ENCODE assay signal across 16 cellular contexts in genomic region chr7:75721922-75722321, GRCh38. TPM values are rescaled to one million over a fixed set of nuclear protein-coding genes. Genes with fewer than 3 reads are reported as not detected.
DNase-seq lines count a peak whose midpoint lies in the region; ATAC-seq, FAIRE-seq and TF ChIP-seq lines count a peak whose summit lies in the region.
"Not testable (repeated sequence)": the region's sequence is repeated elsewhere in the genome, so short reads cannot be mapped to it uniquely, and the experiment has no call there.
"Had no signal": no experiment of that assay in that cellular context is flagged by ENCODE, and none has a peak within 500 bp of the region (broad histone marks: within the 10 kb centered on the region; RNA-seq: fewer than 3 reads in every experiment).

No MANE protein-coding gene starts in this region.

- CTCF ChIA-PET in IMR-90 (lab: Yijun Ruan, JAX), result interaction anchor here (0.6 kb wide), 2 partner anchors 12 to 570 kb away, joined by 3 to 4 read pairs; no protein-coding TSS in a partner anchor
- CTCF ChIA-PET in WTC11 (lab: Charles Lee), result interaction anchor here (0.6 to 1.2 kb wide), 2 partner anchors 9 to 41 kb away, joined by 3 to 5 read pairs; no protein-coding TSS in a partner anchor
- CTCF ChIA-PET in K562 (lab: Yijun Ruan, JAX; ENCODE audit: low intra/inter-chr PET ratio); HepG2 (lab: Yijun Ruan, JAX; ENCODE audit: low intra/inter-chr PET ratio, low total read pairs): not testable (repeated sequence)

- not testable (repeated sequence) for H3K14ac ChIP-seq in IMR-90 (replicated peaks; ENCODE audit: low read depth, low read length)

- H3K4me3 ChIP-seq in IMR-90 (ENCODE audit: insufficient read depth, low read depth, low read length); K562; HepG2 (replicated peaks in 1 of 3; ENCODE audit: insufficient read depth in 1 of 3, low read depth in 2 of 3, low read length in 3 of 3); lower lobe of right lung; spleen; aorta (ENCODE audit: low read length in 2 of 2): not testable (repeated sequence)

- not testable (repeated sequence) for H3K79me2 ChIP-seq in K562 (ENCODE audit: control insufficient read depth, insufficient read depth, low read length); HepG2 (ENCODE audit: insufficient read depth, low read length)

- FAIRE-seq in K562 (lab: Jason Lieb, UNC); HepG2 (lab: Jason Lieb, UNC): not testable (repeated sequence)

- peak overlapping the region; percentile 16; the same call in 1 of the 2 replicates for H3K4ac ChIP-seq in IMR-90 (ENCODE audit: low read depth, low read length)

- not testable (repeated sequence) for H3K4me1 Mint-ChIP-seq in WTC11

- H3K56ac ChIP-seq in IMR-90 (ENCODE audit: extremely low read depth, insufficient read depth, low read length), result not testable (repeated sequence)

- dilution Hi-C loops in IMR-90 (cut with HindIII; ENCODE audit: low sequenced_read_pairs, unreplicated experiment), result not testable (repeated sequence)

- not testable (repeated sequence) for TF ChIP-seq POLR2A in IMR-90 (IDR thresholded peaks at IDR 0.05; ENCODE audit: low read depth, low read length); K562 (conservative IDR thresholded peaks at IDR 0.05); HepG2 (IDR thresholded peaks at IDR 0.05; ENCODE audit: insufficient read depth in 1 of 2, low read depth in 2 of 2, low read length in 2 of 2); spleen (IDR thresholded peaks at IDR 0.05)

- not testable (repeated sequence) for H3K18ac ChIP-seq in IMR-90 (ENCODE audit: low read depth, low read length)

- not testable (repeated sequence) for ATAC-seq in IMR-90 (ENCODE audit: low read depth); WTC11; K562; HepG2; lower lobe of right lung; aorta (ENCODE audit: low FRiP score)

- H3K9me3 Mint-ChIP-seq in WTC11, result not testable (repeated sequence)

- intact Hi-C loops in IMR-90 (cut with micrococcal nuclease); K562 (cut with micrococcal nuclease); HepG2 (cut with micrococcal nuclease; ENCODE audit: unreplicated experiment); lower lobe of right lung (cut with DNase I); posterior vena cava (cut with DNase I); spleen (cut with DNase I; ENCODE audit: low total_unique reads); aorta (cut with DNase I): not testable (repeated sequence)

- not testable (repeated sequence) for H3K23ac ChIP-seq in IMR-90 (ENCODE audit: low read depth, low read length)

- not testable (repeated sequence) for H3K27me3 ChIP-seq in IMR-90 (ENCODE audit: control insufficient read depth, insufficient read depth, low read length); K562 (ENCODE audit: control insufficient read depth in 2 of 2, insufficient read depth in 2 of 2, low read length in 2 of 2); HepG2 (ENCODE audit: control insufficient read depth in 1 of 2, insufficient read depth in 2 of 2, low read length in 2 of 2); lower lobe of right lung (ENCODE audit: low read depth); spleen (replicated peaks in 1 of 7); aorta (ENCODE audit: control insufficient read depth in 1 of 2, insufficient read depth in 2 of 2, low read length in 1 of 2)

- not testable (repeated sequence) for H2BK120ac ChIP-seq in IMR-90 (ENCODE audit: low read depth, low read length)

- peaks cover 11% of the 10 kb centered on the region for H3K9me1 ChIP-seq in IMR-90 (ENCODE audit: insufficient read depth, low read length)
- H3K9me1 ChIP-seq in K562 (ENCODE audit: control insufficient read depth, insufficient read depth, low read length), result not testable (repeated sequence)

- H3K36me3 ChIP-seq in IMR-90 (ENCODE audit: control insufficient read depth, insufficient read depth, low read length); K562 (ENCODE audit: control insufficient read depth, insufficient read depth, low read length); HepG2 (replicated peaks in 1 of 2; ENCODE audit: control insufficient read depth in 1 of 2, insufficient read depth in 2 of 2, low read length in 2 of 2); lower lobe of right lung; spleen; aorta (ENCODE audit: control insufficient read depth in 1 of 2, insufficient read depth in 2 of 2, low read length in 1 of 2): not testable (repeated sequence)

- not testable (repeated sequence) for TF ChIP-seq EP300 in K562 (IDR thresholded peaks at IDR 0.05; ENCODE audit: low read length); HepG2 (IDR thresholded peaks at IDR 0.05; ENCODE audit: low read depth in 2 of 2, low read length in 2 of 2); HepG2 (CRISPR knock-in tag; IDR thresholded peaks at IDR 0.05; ENCODE audit: borderline replicate concordance)

- not testable (repeated sequence) for H3K4me2 ChIP-seq in IMR-90 (ENCODE audit: low read depth, low read length); K562 (ENCODE audit: insufficient read depth, low read length); HepG2 (ENCODE audit: low read depth, low read length)

- H2AK5ac ChIP-seq in IMR-90 (ENCODE audit: low read depth, low read length), result peak overlapping the region; percentile 40; the same call in 1 of the 2 replicates

- in situ Hi-C loops in IMR-90 (cut with MboI; ENCODE audit: low sequenced_read_pairs); K562 (cut with MboI); HepG2 (cut with HindIII; ENCODE audit: extremely low pct_ligation_motif_present, low pct_unique_long_range_greater_than_20kb): not testable (repeated sequence)

- not testable (repeated sequence) for H2BK5ac ChIP-seq in IMR-90 (ENCODE audit: low read depth, low read length, poor library complexity, severe bottlenecking)

- not testable (repeated sequence) for TF ChIP-seq RAD21 in IMR-90 (IDR thresholded peaks at IDR 0.05; ENCODE audit: low read length); K562 (CRISPR knock-in tag; conservative IDR thresholded peaks at IDR 0.05 in 1 of 2, IDR thresholded peaks at IDR 0.05 in 1 of 2); HepG2 (CRISPR knock-in tag; IDR thresholded peaks at IDR 0.05)

- H3K9ac ChIP-seq in IMR-90 (ENCODE audit: low read depth, low read length); HepG2 (ENCODE audit: insufficient read depth, low read depth, low read length): not testable (repeated sequence)
- peak overlapping the region in 1 of 2 experiments; percentile 12; a peak in 1 of 4 replicates for H3K9ac ChIP-seq in K562 (ENCODE audit: insufficient read depth in 1 of 2, low read depth in 2 of 2, low read length in 2 of 2)

- H3K79me1 ChIP-seq in IMR-90 (ENCODE audit: low read depth in 1 of 2, low read length in 2 of 2), result peaks cover 0 to 41% of the 10 kb centered on the region in 2 experiments; a peak in 3 of 4 replicates

- not testable (repeated sequence) for H3K4me1 ChIP-seq in IMR-90 (ENCODE audit: control insufficient read depth, insufficient read depth, low read length); aorta (ENCODE audit: control insufficient read depth in 1 of 2, insufficient read depth in 2 of 2, low read length in 2 of 2)
- H3K4me1 ChIP-seq in K562 (replicated peaks in 1 of 2; ENCODE audit: control insufficient read depth in 2 of 2, insufficient read depth in 2 of 2, low read length in 2 of 2), result peaks cover 5 to 12% of the 10 kb centered on the region in 2 experiments; a peak in 1 of 5 replicates
- peaks cover 34% of the 10 kb centered on the region for H3K4me1 ChIP-seq in HepG2 (ENCODE audit: insufficient read depth, low read length)
- H3K4me1 ChIP-seq in lower lobe of right lung, result peaks cover 16% of the 10 kb centered on the region
- peaks cover 0 to 35% (median under 1%) of the 10 kb centered on the region in 6 donors for H3K4me1 ChIP-seq in spleen

- not testable (repeated sequence) for DNase-seq in IMR-90; WTC11 (ENCODE audit: low spot score); K562 (ENCODE audit: extremely low read depth in 1 of 4, low spot score in 3 of 4); HepG2 (ENCODE audit: low spot score)
- DNase-seq in lower lobe of right lung, result peak; percentile 4
- peak; percentile 42 for DNase-seq in posterior vena cava (ENCODE audit: low spot score)
- DNase-seq in spleen, result peak; percentile 54
- DNase-seq in aorta, result peak; percentile 20 to 30

- not testable (repeated sequence) for H2AK9ac ChIP-seq in IMR-90 (replicated peaks; ENCODE audit: low read depth, low read length, poor library complexity)

- 91% methylated on average over 6 of the region's 9 CpGs; no CpG with 5 or more reads in 1 of the 2 experiments for WGBS in IMR-90 (ENCODE audit: extremely low coverage in 2 of 2, insufficient read length in 1 of 2), 2 experiments
- 71% methylated on average over 9 of the region's 9 CpGs for WGBS in K562 (ENCODE audit: insufficient coverage, low coverage, missing lambda C conversion rate)
- 68% methylated on average over 7 of the region's 9 CpGs for WGBS in HepG2 (ENCODE audit: low lambda C conversion rate)
- 91 to 97% (median 94%) methylated on average over 9 of the region's 9 CpGs for WGBS in spleen, 5 donors
- 88 to 92% methylated on average over 9 of the region's 9 CpGs for WGBS in aorta, 2 donors

- H2BK20ac ChIP-seq in IMR-90 (ENCODE audit: low read depth, low read length), result not testable (repeated sequence)

- not testable (repeated sequence) for H2BK15ac ChIP-seq in IMR-90 (ENCODE audit: low read depth, low read length)

- TF ChIP-seq CTCF in IMR-90 (conservative IDR thresholded peaks at IDR 0.05; ENCODE audit: low read depth, low read length); WTC11 (IDR thresholded peaks at IDR 0.05); K562 (IDR thresholded peaks at IDR 0.05 in 2 of 3, conservative IDR thresholded peaks at IDR 0.05 in 1 of 3; ENCODE audit: insufficient read depth in 2 of 3, low read depth in 1 of 3, low read length in 3 of 3); HepG2 (CRISPR knock-in tag; IDR thresholded peaks at IDR 0.05); lower lobe of right lung (IDR thresholded peaks at IDR 0.05); spleen (IDR thresholded peaks at IDR 0.05 in 8 of 11, conservative IDR thresholded peaks at IDR 0.05 in 3 of 11): not testable (repeated sequence)

- not testable (repeated sequence) for H4K91ac ChIP-seq in IMR-90 (ENCODE audit: insufficient read depth, low read depth, low read length)

- not testable (repeated sequence) for H3K27ac ChIP-seq in IMR-90 (ENCODE audit: insufficient read depth, low read length); K562 (ENCODE audit: extremely low read depth, low read depth, low read length); HepG2 (ENCODE audit: extremely low read length, insufficient read depth, low read length); lower lobe of right lung; spleen; aorta (ENCODE audit: low read depth in 1 of 2, low read length in 2 of 2)

- POLR2A ChIA-PET in IMR-90 (lab: Charles Lee; ENCODE audit: unreplicated experiment); WTC11 (lab: Charles Lee); HepG2 (lab: Yijun Ruan, JAX): not testable (repeated sequence)
- POLR2A ChIA-PET in K562 (lab: Yijun Ruan, JAX), result interaction anchor here (0.6 to 0.8 kb wide), 2 partner anchors 64 to 77 kb away, joined by 3 read pairs; no protein-coding TSS in a partner anchor

- not testable (repeated sequence) for H3K27me3 Mint-ChIP-seq in WTC11 (ENCODE audit: low read depth)

- H3K36me3 Mint-ChIP-seq in WTC11, result not testable (repeated sequence)

- H3K9me3 ChIP-seq in IMR-90 (ENCODE audit: control insufficient read depth, insufficient read depth, low read length); K562 (replicated peaks; ENCODE audit: control insufficient read depth, insufficient read depth, low read depth, low read length); HepG2 (ENCODE audit: low read length); lower lobe of right lung; spleen; aorta (ENCODE audit: control insufficient read depth, low read length): not testable (repeated sequence)

- H2AFZ ChIP-seq in IMR-90 (replicated peaks; ENCODE audit: low read length, poor library complexity); K562 (ENCODE audit: low read depth, low read length); HepG2 (ENCODE audit: low read length): not testable (repeated sequence)

- H4K20me1 ChIP-seq in IMR-90 (ENCODE audit: insufficient read depth, low read length); K562 (replicated peaks; ENCODE audit: control insufficient read depth, insufficient read depth, low read length); HepG2 (ENCODE audit: insufficient read depth, low read length): not testable (repeated sequence)

- H3K27ac Mint-ChIP-seq in WTC11, result not testable (repeated sequence)

- not testable (repeated sequence) for H3K4me3 Mint-ChIP-seq in WTC11

- H4K8ac ChIP-seq in IMR-90 (ENCODE audit: low read depth in 2 of 2, low read length in 2 of 2), result not testable (repeated sequence)

- H4K5ac ChIP-seq in IMR-90 (ENCODE audit: low read depth, low read length), result not testable (repeated sequence)

- BruUV-seq in IMR-90 (replicated peaks; lab: Mats Ljungman, UMichigan); K562 (replicated peaks; lab: Mats Ljungman, UMichigan); HepG2 (replicated peaks; lab: Mats Ljungman, UMichigan): not testable (repeated sequence)

RNA-seq across cellular contexts. Expression of gene HIP1, which starts 16.8 kb away (rescaled TPM):
- 10.0 and 11.1 TPM in 2 replicates for total RNA-seq in IMR-90 (2012; rRNA removed)
- 6.5 and 6.8 TPM in 2 replicates for polyA plus RNA-seq in IMR-90 (2012; rRNA removed)
- polyA plus RNA-seq in IMR-90 (2012; cell fraction: cytosol; rRNA removed), result 3.5 and 5.6 TPM in 2 replicates
- 4.8 and 6.8 TPM in 2 replicates for polyA plus RNA-seq in IMR-90 (2012; cell fraction: nucleus; rRNA removed; ENCODE audit: low replicate concordance)
- 75.8 to 86.3 TPM (median 85.0 TPM) in 3 replicates for total RNA-seq in WTC11 (2021)
- total RNA-seq in K562 (2011; cell fraction: chromatin; rRNA removed; ENCODE audit: low replicate concordance), result 47.3 and 47.4 TPM in 2 replicates
- 26.8 and 28.3 TPM in 2 replicates for total RNA-seq in K562 (2011; cell fraction: nucleolus; rRNA removed)
- 37.8 and 39.5 TPM in 2 replicates for total RNA-seq in K562 (2011; cell fraction: nucleoplasm; rRNA removed)
- 5.8 and 9.1 TPM in 2 replicates for total RNA-seq in K562 (2014; rRNA removed)
- total RNA-seq in K562 (2014; rRNA removed; fragmentation: Illumina TruSeq; extraction: Trizol), result 7.7 and 8.3 TPM in 2 replicates
- 9.5 and 10.4 TPM in 2 replicates for total RNA-seq in K562 (2015; rRNA removed; fragmentation: Illumina TruSeq; extraction: Trizol)
- 13.7 and 14.3 TPM in 2 replicates for total RNA-seq in K562 (2021)
- polyA plus RNA-seq in K562 (2011; rRNA removed), result 8.5 and 12.3 TPM in 2 replicates
- polyA plus RNA-seq in K562 (2011; cell fraction: cytosol; rRNA removed), result 10.5 and 17.5 TPM in 2 replicates
- 5.7 and 6.4 TPM in 2 replicates for polyA plus RNA-seq in K562 (2011; cell fraction: nucleus; rRNA removed)
- 9.7 and 26.7 TPM in 2 replicates for polyA plus RNA-seq in K562 (2012)
- 11.8 and 12.1 TPM in 2 replicates for polyA plus RNA-seq in K562 (2014; fragmentation: Illumina TruSeq; extraction: Trizol)
- polyA plus RNA-seq in K562 (2014; fragmentation: Nextera tagmentation; extraction: Ambion mirVana), result 1 to 10 TPM; 2.4 to 2.6 TPM
- polyA plus RNA-seq in K562 (2014; rRNA removed), result 8.4 and 9.5 TPM in 2 replicates
- 15.6 and 28.2 TPM in 2 replicates for polyA minus RNA-seq in K562 (2011; rRNA and poly(A)+ RNA removed)
- 11.2 and 13.2 TPM in 2 replicates for polyA minus RNA-seq in K562 (2011; cell fraction: cytosol; rRNA and poly(A)+ RNA removed)
- 3.8 and 5.5 TPM in 2 replicates for polyA minus RNA-seq in K562 (2011; cell fraction: nucleus; rRNA and poly(A)+ RNA removed)
- total RNA-seq in HepG2 (2016; rRNA removed; fragmentation: Illumina TruSeq; extraction: Trizol), result 4.5 and 8.6 TPM in 2 replicates
- total RNA-seq in HepG2 (2016; cell fraction: cytosol; rRNA removed; fragmentation: Illumina TruSeq; extraction: Trizol; ENCODE audit: low read depth), result 1.3 TPM in 2 replicates
- total RNA-seq in HepG2 (2016; cell fraction: insoluble cytoplasmic fraction; rRNA removed; fragmentation: Illumina TruSeq; extraction: Trizol), result 4.2 and 4.3 TPM in 2 replicates
- total RNA-seq in HepG2 (2016; cell fraction: membrane; rRNA removed; fragmentation: Illumina TruSeq; extraction: Trizol), result 1.5 and 2.5 TPM in 2 replicates
- 4.3 and 7.1 TPM in 2 replicates for total RNA-seq in HepG2 (2016; cell fraction: nucleus; rRNA removed; fragmentation: Illumina TruSeq; extraction: Trizol)
- 6.2 TPM in 2 replicates for polyA plus RNA-seq in HepG2 (2011; rRNA removed)
- polyA plus RNA-seq in HepG2 (2011; cell fraction: cytosol; rRNA removed), result 4.0 and 5.3 TPM in 2 replicates
- polyA plus RNA-seq in HepG2 (2011; cell fraction: nucleus; rRNA removed), result 5.9 and 7.6 TPM in 2 replicates
- polyA plus RNA-seq in HepG2 (2012), result 3.9 and 4.2 TPM in 2 replicates
- 1.1 and 1.5 TPM in 2 replicates for polyA plus RNA-seq in HepG2 (2016; cell fraction: cytosol; fragmentation: Illumina TruSeq; extraction: Trizol; ENCODE audit: low read depth)
- 3.4 and 4.0 TPM in 2 replicates for polyA plus RNA-seq in HepG2 (2016; cell fraction: insoluble cytoplasmic fraction; fragmentation: Illumina TruSeq; extraction: Trizol; ENCODE audit: low read depth)
- 1.0 and 1.9 TPM in 2 replicates for polyA plus RNA-seq in HepG2 (2016; cell fraction: membrane; fragmentation: Illumina TruSeq; extraction: Trizol; ENCODE audit: low read depth)
- 5.3 and 6.5 TPM in 2 replicates for polyA plus RNA-seq in HepG2 (2016; cell fraction: nucleus; fragmentation: Illumina TruSeq; extraction: Trizol; ENCODE audit: insufficient read depth, low read depth)
- polyA minus RNA-seq in HepG2 (2011; rRNA and poly(A)+ RNA removed; ENCODE audit: low replicate concordance), result 20.5 and 48.7 TPM in 2 replicates
- 5.5 and 6.4 TPM in 2 replicates for polyA minus RNA-seq in HepG2 (2011; cell fraction: cytosol; rRNA and poly(A)+ RNA removed)
- polyA minus RNA-seq in HepG2 (2011; cell fraction: nucleus; rRNA and poly(A)+ RNA removed), result 11.1 and 11.6 TPM in 2 replicates
- total RNA-seq in lower lobe of right lung, result 51.5 TPM
- 10 to 100 TPM; 27.0 to 29.2 TPM for total RNA-seq in posterior vena cava
- 10 to 100 TPM; 32.0 to 52.6 (median 43.0) TPM for total RNA-seq in spleen
- polyA plus RNA-seq in spleen, result 1 to 10 TPM; 3.4 to 6.4 (median 3.6) TPM
- total RNA-seq in aorta, result 10 to 100 TPM; 56.8 to 87.9 TPM
- polyA plus RNA-seq in aorta, result 10 to 100 TPM; 10.6 to 29.7 TPM

RNA-seq across cellular contexts. Expression of gene CCL26, which starts 50.1 kb away (rescaled TPM):
- total RNA-seq in IMR-90 (2012; rRNA removed) (not detected in 2 replicates), WTC11 (2021) (9.8 to 19.5 TPM (median 18.5 TPM) in 3 replicates), K562 (2014; rRNA removed) (3.0 and 9.1 TPM in 2 replicates), K562 (2014; rRNA removed; fragmentation: Illumina TruSeq; extraction: Trizol) (5.9 and 8.9 TPM in 2 replicates), K562 (2015; rRNA removed; fragmentation: Illumina TruSeq; extraction: Trizol) (8.2 and 9.1 TPM in 2 replicates), K562 (2021) (8.1 and 8.4 TPM in 2 replicates), HepG2 (2016; rRNA removed; fragmentation: Illumina TruSeq; extraction: Trizol) (not detected in 2 replicates), lower lobe of right lung (not detected), posterior vena cava (under 1 TPM; 0.97 to 1.00 TPM), spleen (not detected), aorta (1 to 10 TPM in 1 of 2 donors, not detected in 1; 1.9 TPM)
- polyA plus RNA-seq in IMR-90 (2012; rRNA removed) (not detected in 2 replicates), K562 (2011; rRNA removed) (1.3 and 2.3 TPM in 2 replicates), K562 (2014; fragmentation: Illumina TruSeq; extraction: Trizol) (5.5 and 7.2 TPM in 2 replicates), K562 (2014; fragmentation: Nextera tagmentation; extraction: Ambion mirVana) (10 to 100 TPM; 21.8 to 26.8 TPM), K562 (2014; rRNA removed) (4.9 and 7.1 TPM in 2 replicates), HepG2 (2011; rRNA removed) (0.16 TPM in 2 replicates), spleen (under 1 TPM in 2 of 3 donors, not detected in 1; 0.35 to 0.41 TPM), aorta (1 to 10 TPM in 1 of 2 donors, not detected in 1; 2.0 TPM)
- 0.28 TPM in 1 of 2 replicates, not detected in the other for polyA plus RNA-seq in IMR-90 (2012; cell fraction: cytosol; rRNA removed)
- polyA plus RNA-seq in IMR-90 (2012; cell fraction: nucleus; rRNA removed; ENCODE audit: low replicate concordance), result 0.34 TPM in 1 of 2 replicates, not detected in the other
- total RNA-seq in K562 (2011; cell fraction: chromatin; rRNA removed; ENCODE audit: low replicate concordance), result 1.6 TPM in 1 of 2 replicates, not detected in the other
- 1.3 and 3.2 TPM in 2 replicates for total RNA-seq in K562 (2011; cell fraction: nucleolus; rRNA removed)
- total RNA-seq in K562 (2011; cell fraction: nucleoplasm; rRNA removed), result 3.0 TPM in 1 of 2 replicates, not detected in the other
- polyA plus RNA-seq in K562 (2011; cell fraction: cytosol; rRNA removed), result 0.91 and 3.8 TPM in 2 replicates
- 1.4 TPM in 1 of 2 replicates, not detected in the other for polyA plus RNA-seq in K562 (2011; cell fraction: nucleus; rRNA removed)
- polyA plus RNA-seq in K562 (2012), result 1.5 and 7.1 TPM in 2 replicates
- 1.8 TPM in 1 of 2 replicates, not detected in the other for polyA minus RNA-seq in K562 (2011; rRNA and poly(A)+ RNA removed)
- polyA minus RNA-seq in K562 (2011; cell fraction: cytosol; rRNA and poly(A)+ RNA removed), result not detected in 2 replicates
- polyA minus RNA-seq in K562 (2011; cell fraction: nucleus; rRNA and poly(A)+ RNA removed), result not detected in 2 replicates
- not detected in 2 replicates for total RNA-seq in HepG2 (2016; cell fraction: cytosol; rRNA removed; fragmentation: Illumina TruSeq; extraction: Trizol; ENCODE audit: low read depth)
- total RNA-seq in HepG2 (2016; cell fraction: insoluble cytoplasmic fraction; rRNA removed; fragmentation: Illumina TruSeq; extraction: Trizol), result 0.26 TPM in 1 of 2 replicates, not detected in the other
- not detected in 2 replicates for total RNA-seq in HepG2 (2016; cell fraction: membrane; rRNA removed; fragmentation: Illumina TruSeq; extraction: Trizol)
- not detected in 2 replicates for total RNA-seq in HepG2 (2016; cell fraction: nucleus; rRNA removed; fragmentation: Illumina TruSeq; extraction: Trizol)
- not detected in 2 replicates for polyA plus RNA-seq in HepG2 (2011; cell fraction: cytosol; rRNA removed)
- polyA plus RNA-seq in HepG2 (2011; cell fraction: nucleus; rRNA removed), result not detected in 2 replicates
- not detected in 2 replicates for polyA plus RNA-seq in HepG2 (2012)
- polyA plus RNA-seq in HepG2 (2016; cell fraction: cytosol; fragmentation: Illumina TruSeq; extraction: Trizol; ENCODE audit: low read depth), result not detected in 2 replicates
- not detected in 2 replicates for polyA plus RNA-seq in HepG2 (2016; cell fraction: insoluble cytoplasmic fraction; fragmentation: Illumina TruSeq; extraction: Trizol; ENCODE audit: low read depth)
- not detected in 2 replicates for polyA plus RNA-seq in HepG2 (2016; cell fraction: membrane; fragmentation: Illumina TruSeq; extraction: Trizol; ENCODE audit: low read depth)
- not detected in 2 replicates for polyA plus RNA-seq in HepG2 (2016; cell fraction: nucleus; fragmentation: Illumina TruSeq; extraction: Trizol; ENCODE audit: insufficient read depth, low read depth)
- polyA minus RNA-seq in HepG2 (2011; rRNA and poly(A)+ RNA removed; ENCODE audit: low replicate concordance), result 2.8 TPM in 1 of 2 replicates, not detected in the other
- not detected in 2 replicates for polyA minus RNA-seq in HepG2 (2011; cell fraction: cytosol; rRNA and poly(A)+ RNA removed)
- polyA minus RNA-seq in HepG2 (2011; cell fraction: nucleus; rRNA and poly(A)+ RNA removed), result not detected in 2 replicates
- total RNA-seq: CD4-positive, alpha-beta memory T cell; CD4-positive, CD25-positive, alpha-beta regulatory T cell; CD8-positive, alpha-beta memory T cell; Daoy; G401; GM12878 had no signal
- polyA plus RNA-seq: AG04450; CD14-positive monocyte; CD4-positive, alpha-beta memory T cell; CD4-positive, CD25-positive, alpha-beta regulatory T cell; CD8-positive, alpha-beta memory T cell; GM12878 had no signal
